Comparison of ENCODE assay signal across 2 cellular contexts in the genomic region with DNA sequence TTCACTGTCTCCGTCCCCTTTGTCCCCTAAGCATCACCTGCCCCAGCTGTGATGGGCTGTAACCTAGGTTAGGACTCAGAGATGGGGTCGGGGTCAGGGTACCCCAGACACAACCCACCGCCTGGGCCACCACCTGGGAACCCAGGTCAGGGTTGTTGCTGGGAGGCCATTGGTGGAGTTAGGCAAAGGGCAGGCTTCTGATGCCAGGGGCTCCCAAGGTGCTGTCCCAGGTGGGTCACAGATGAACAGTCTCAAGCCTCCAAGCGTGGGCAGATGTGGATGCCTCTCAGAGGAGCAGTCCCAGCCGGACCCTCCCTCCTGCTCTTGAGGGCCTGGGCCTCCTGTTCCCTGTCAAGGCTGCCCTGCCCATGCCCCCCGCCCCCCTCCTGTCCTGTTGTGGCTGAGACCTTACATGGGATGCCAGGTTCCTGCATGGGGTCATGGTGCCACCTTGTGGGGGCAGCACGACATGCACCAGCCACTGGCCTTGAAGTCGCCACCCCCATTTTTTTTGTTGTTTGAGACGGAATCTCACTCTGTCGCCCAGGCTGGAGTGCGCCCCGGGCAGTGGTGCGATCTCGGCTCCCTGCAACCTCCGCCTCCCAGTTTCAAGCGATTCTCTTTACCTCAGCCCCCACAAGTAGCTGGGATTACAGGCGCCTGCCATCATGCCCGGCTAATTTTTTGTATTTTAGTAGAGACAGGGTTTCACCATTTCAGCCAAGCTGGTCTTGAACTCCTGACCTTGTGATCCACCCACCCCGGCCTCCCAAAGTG.
TF ChIP-seq lines count a peak whose summit lies in the region.

No MANE protein-coding gene starts in this region.

TF ChIP-seq in WTC11, 78 proteins besides CTCF, POLR2A, EP300 and RAD21 (continued from another document):
- TF ChIP-seq, protein P1, sequence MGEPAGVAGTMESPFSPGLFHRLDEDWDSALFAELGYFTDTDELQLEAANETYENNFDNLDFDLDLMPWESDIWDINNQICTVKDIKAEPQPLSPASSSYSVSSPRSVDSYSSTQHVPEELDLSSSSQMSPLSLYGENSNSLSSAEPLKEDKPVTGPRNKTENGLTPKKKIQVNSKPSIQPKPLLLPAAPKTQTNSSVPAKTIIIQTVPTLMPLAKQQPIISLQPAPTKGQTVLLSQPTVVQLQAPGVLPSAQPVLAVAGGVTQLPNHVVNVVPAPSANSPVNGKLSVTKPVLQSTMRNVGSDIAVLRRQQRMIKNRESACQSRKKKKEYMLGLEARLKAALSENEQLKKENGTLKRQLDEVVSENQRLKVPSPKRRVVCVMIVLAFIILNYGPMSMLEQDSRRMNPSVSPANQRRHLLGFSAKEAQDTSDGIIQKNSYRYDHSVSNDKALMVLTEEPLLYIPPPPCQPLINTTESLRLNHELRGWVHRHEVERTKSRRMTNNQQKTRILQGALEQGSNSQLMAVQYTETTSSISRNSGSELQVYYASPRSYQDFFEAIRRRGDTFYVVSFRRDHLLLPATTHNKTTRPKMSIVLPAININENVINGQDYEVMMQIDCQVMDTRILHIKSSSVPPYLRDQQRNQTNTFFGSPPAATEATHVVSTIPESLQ (CRISPR knock-in tag; IDR thresholded peaks at IDR 0.05), result no peak
- TF ChIP-seq, protein P2, sequence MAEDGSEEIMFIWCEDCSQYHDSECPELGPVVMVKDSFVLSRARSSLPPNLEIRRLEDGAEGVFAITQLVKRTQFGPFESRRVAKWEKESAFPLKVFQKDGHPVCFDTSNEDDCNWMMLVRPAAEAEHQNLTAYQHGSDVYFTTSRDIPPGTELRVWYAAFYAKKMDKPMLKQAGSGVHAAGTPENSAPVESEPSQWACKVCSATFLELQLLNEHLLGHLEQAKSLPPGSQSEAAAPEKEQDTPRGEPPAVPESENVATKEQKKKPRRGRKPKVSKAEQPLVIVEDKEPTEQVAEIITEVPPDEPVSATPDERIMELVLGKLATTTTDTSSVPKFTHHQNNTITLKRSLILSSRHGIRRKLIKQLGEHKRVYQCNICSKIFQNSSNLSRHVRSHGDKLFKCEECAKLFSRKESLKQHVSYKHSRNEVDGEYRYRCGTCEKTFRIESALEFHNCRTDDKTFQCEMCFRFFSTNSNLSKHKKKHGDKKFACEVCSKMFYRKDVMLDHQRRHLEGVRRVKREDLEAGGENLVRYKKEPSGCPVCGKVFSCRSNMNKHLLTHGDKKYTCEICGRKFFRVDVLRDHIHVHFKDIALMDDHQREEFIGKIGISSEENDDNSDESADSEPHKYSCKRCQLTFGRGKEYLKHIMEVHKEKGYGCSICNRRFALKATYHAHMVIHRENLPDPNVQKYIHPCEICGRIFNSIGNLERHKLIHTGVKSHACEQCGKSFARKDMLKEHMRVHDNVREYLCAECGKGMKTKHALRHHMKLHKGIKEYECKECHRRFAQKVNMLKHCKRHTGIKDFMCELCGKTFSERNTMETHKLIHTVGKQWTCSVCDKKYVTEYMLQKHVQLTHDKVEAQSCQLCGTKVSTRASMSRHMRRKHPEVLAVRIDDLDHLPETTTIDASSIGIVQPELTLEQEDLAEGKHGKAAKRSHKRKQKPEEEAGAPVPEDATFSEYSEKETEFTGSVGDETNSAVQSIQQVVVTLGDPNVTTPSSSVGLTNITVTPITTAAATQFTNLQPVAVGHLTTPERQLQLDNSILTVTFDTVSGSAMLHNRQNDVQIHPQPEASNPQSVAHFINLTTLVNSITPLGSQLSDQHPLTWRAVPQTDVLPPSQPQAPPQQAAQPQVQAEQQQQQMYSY (CRISPR knock-in tag; IDR thresholded peaks at IDR 0.05), result no peak
- no peak; the same call in 1 of the 2 replicates for TF ChIP-seq NFATC4 (CRISPR knock-in tag; IDR thresholded peaks at IDR 0.05)
- TF ChIP-seq, protein P3, sequence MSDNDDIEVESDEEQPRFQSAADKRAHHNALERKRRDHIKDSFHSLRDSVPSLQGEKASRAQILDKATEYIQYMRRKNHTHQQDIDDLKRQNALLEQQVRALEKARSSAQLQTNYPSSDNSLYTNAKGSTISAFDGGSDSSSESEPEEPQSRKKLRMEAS (CRISPR knock-in tag; IDR thresholded peaks at IDR 0.05), result 0 out of 2 replicates have a peak, but pooled peaks have one; percentile 14
- TF ChIP-seq PRRX2 (CRISPR knock-in tag; IDR thresholded peaks at IDR 0.05), result 0 out of 2 replicates have a peak, but pooled peaks have one; percentile 54
- TF ChIP-seq, protein P4, sequence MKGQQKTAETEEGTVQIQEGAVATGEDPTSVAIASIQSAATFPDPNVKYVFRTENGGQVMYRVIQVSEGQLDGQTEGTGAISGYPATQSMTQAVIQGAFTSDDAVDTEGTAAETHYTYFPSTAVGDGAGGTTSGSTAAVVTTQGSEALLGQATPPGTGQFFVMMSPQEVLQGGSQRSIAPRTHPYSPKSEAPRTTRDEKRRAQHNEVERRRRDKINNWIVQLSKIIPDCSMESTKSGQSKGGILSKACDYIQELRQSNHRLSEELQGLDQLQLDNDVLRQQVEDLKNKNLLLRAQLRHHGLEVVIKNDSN (CRISPR knock-in tag; IDR thresholded peaks at IDR 0.05), result no peak
- TF ChIP-seq NR2C2 (CRISPR knock-in tag; IDR thresholded peaks at IDR 0.05), result no peak
- TF ChIP-seq OVOL2 (CRISPR knock-in tag; IDR thresholded peaks at IDR 0.05; ENCODE audit: borderline replicate concordance), result no peak
- 0 out of 2 replicates have a peak, but pooled peaks have one; percentile 6 for TF ChIP-seq HMGA2 (CRISPR knock-in tag; IDR thresholded peaks at IDR 0.05)
- TF ChIP-seq EMX1 (CRISPR knock-in tag; IDR thresholded peaks at IDR 0.05), result peak; percentile 77; the same call in 1 of the 2 replicates
- 0 out of 2 replicates have a peak, but pooled peaks have one; percentile 52 for TF ChIP-seq TEAD1 (CRISPR knock-in tag; IDR thresholded peaks at IDR 0.05)

TF ChIP-seq in HepG2, 621 proteins besides CTCF, POLR2A, EP300 and RAD21 (continued from another document and continues in another):
- TF ChIP-seq, protein P5, sequence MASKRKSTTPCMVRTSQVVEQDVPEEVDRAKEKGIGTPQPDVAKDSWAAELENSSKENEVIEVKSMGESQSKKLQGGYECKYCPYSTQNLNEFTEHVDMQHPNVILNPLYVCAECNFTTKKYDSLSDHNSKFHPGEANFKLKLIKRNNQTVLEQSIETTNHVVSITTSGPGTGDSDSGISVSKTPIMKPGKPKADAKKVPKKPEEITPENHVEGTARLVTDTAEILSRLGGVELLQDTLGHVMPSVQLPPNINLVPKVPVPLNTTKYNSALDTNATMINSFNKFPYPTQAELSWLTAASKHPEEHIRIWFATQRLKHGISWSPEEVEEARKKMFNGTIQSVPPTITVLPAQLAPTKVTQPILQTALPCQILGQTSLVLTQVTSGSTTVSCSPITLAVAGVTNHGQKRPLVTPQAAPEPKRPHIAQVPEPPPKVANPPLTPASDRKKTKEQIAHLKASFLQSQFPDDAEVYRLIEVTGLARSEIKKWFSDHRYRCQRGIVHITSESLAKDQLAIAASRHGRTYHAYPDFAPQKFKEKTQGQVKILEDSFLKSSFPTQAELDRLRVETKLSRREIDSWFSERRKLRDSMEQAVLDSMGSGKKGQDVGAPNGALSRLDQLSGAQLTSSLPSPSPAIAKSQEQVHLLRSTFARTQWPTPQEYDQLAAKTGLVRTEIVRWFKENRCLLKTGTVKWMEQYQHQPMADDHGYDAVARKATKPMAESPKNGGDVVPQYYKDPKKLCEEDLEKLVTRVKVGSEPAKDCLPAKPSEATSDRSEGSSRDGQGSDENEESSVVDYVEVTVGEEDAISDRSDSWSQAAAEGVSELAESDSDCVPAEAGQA (IDR thresholded peaks at IDR 0.05; ENCODE audit: low read depth), result no peak
- TF ChIP-seq, protein P5 (CRISPR knock-in tag; IDR thresholded peaks at IDR 0.05; ENCODE audit: borderline replicate concordance), result no peak
- TF ChIP-seq ZNF468 (CRISPR knock-in tag; IDR thresholded peaks at IDR 0.05) (no peak), SRSF4 (IDR thresholded peaks at IDR 0.05; ENCODE audit: low read depth, low read length, poor library complexity, severe bottlenecking) (no peak), MED1 (CRISPR knock-in tag; IDR thresholded peaks at IDR 0.05) (no peak), ZNF75D (CRISPR knock-in tag; IDR thresholded peaks at IDR 0.05; ENCODE audit: borderline replicate concordance) (no peak), ZNF260 (CRISPR knock-in tag; IDR thresholded peaks at IDR 0.05; ENCODE audit: borderline replicate concordance, low read depth) (no peak), ZSCAN30 (CRISPR knock-in tag; IDR thresholded peaks at IDR 0.05) (no peak), SRSF1 (optimal IDR thresholded peaks at IDR 0.05; ENCODE audit: low read depth, low read length) (no peak), ZSCAN22 (CRISPR knock-in tag; IDR thresholded peaks at IDR 0.05) (no peak), HNRNPUL1 (IDR thresholded peaks at IDR 0.05; ENCODE audit: low read depth, low read length) (no peak), XBP1 (CRISPR knock-in tag; IDR thresholded peaks at IDR 0.05) (no peak), RBFOX2 (IDR thresholded peaks at IDR 0.05; ENCODE audit: low read depth, low read length) (peak; percentile 37; the same call in 1 of the 2 replicates), SPEN (CRISPR knock-in tag; IDR thresholded peaks at IDR 0.05; ENCODE audit: low read depth) (no peak), ISX (CRISPR knock-in tag; conservative IDR thresholded peaks at IDR 0.05) (no peak), ZFAT (CRISPR knock-in tag; conservative IDR thresholded peaks at IDR 0.05) (no peak), HOXA5 (CRISPR knock-in tag; IDR thresholded peaks at IDR 0.05) (no peak), HOXA9 (CRISPR knock-in tag; IDR thresholded peaks at IDR 0.05; ENCODE audit: borderline replicate concordance) (no peak), ZFP41 (CRISPR knock-in tag; IDR thresholded peaks at IDR 0.05; ENCODE audit: borderline replicate concordance) (0 out of 2 replicates have a peak, but pooled peaks have one; percentile 38), ZMYM4 (CRISPR knock-in tag; IDR thresholded peaks at IDR 0.05) (no peak), MATR3 (CRISPR knock-in tag; IDR thresholded peaks at IDR 0.05) (no peak), GLI4 (CRISPR knock-in tag; IDR thresholded peaks at IDR 0.05; ENCODE audit: borderline replicate concordance) (no peak), SOX13 (IDR thresholded peaks at IDR 0.05) (no peak), SOX13 (CRISPR knock-in tag; conservative IDR thresholded peaks at IDR 0.05 in 1 of 2, IDR thresholded peaks at IDR 0.05 in 1 of 2) (no peak), NRL (CRISPR knock-in tag; IDR thresholded peaks at IDR 0.05; ENCODE audit: borderline replicate concordance) (peak; percentile 51; the same call in 1 of the 2 replicates), BHLHE40 (IDR thresholded peaks at IDR 0.05; ENCODE audit: low read length) (no peak), FOXK1 (CRISPR knock-in tag; IDR thresholded peaks at IDR 0.05; ENCODE audit: borderline replicate concordance, low read depth) (no peak), ZNF446 (CRISPR knock-in tag; IDR thresholded peaks at IDR 0.05) (no peak), IRX3 (CRISPR knock-in tag; IDR thresholded peaks at IDR 0.05; ENCODE audit: borderline replicate concordance, low read depth) (no peak), ZNF724P (CRISPR knock-in tag; IDR thresholded peaks at IDR 0.05; ENCODE audit: borderline replicate concordance) (no peak), POLR2AphosphoS5 (IDR thresholded peaks at IDR 0.05; ENCODE audit: low read depth, low read length) (peak; percentile 42; the same call in 1 of the 2 replicates), ZNF510 (CRISPR knock-in tag; IDR thresholded peaks at IDR 0.05; ENCODE audit: low read depth) (no peak), ZNF24 (IDR thresholded peaks at IDR 0.05) (no peak), ZNF792 (CRISPR knock-in tag; IDR thresholded peaks at IDR 0.05) (no peak), ZSCAN21 (CRISPR knock-in tag; IDR thresholded peaks at IDR 0.05; ENCODE audit: borderline replicate concordance) (no peak), SMC3 (IDR thresholded peaks at IDR 0.05; ENCODE audit: low read length) (0 out of 2 replicates have a peak, but pooled peaks have one; percentile 19), ZNF205 (CRISPR knock-in tag; IDR thresholded peaks at IDR 0.05) (no peak), RCOR2 (CRISPR knock-in tag; IDR thresholded peaks at IDR 0.05) (no peak)
- TF ChIP-seq, protein P6, sequence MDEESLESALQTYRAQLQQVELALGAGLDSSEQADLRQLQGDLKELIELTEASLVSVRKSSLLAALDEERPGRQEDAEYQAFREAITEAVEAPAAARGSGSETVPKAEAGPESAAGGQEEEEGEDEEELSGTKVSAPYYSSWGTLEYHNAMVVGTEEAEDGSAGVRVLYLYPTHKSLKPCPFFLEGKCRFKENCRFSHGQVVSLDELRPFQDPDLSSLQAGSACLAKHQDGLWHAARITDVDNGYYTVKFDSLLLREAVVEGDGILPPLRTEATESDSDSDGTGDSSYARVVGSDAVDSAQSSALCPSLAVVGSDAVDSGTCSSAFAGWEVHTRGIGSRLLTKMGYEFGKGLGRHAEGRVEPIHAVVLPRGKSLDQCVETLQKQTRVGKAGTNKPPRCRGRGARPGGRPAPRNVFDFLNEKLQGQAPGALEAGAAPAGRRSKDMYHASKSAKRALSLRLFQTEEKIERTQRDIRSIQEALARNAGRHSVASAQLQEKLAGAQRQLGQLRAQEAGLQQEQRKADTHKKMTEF (CRISPR knock-in tag; IDR thresholded peaks at IDR 0.05), result no peak
- TF ChIP-seq, protein P7, sequence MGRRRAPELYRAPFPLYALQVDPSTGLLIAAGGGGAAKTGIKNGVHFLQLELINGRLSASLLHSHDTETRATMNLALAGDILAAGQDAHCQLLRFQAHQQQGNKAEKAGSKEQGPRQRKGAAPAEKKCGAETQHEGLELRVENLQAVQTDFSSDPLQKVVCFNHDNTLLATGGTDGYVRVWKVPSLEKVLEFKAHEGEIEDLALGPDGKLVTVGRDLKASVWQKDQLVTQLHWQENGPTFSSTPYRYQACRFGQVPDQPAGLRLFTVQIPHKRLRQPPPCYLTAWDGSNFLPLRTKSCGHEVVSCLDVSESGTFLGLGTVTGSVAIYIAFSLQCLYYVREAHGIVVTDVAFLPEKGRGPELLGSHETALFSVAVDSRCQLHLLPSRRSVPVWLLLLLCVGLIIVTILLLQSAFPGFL (CRISPR knock-in tag; IDR thresholded peaks at IDR 0.05), result no peak
- TF ChIP-seq, protein P8, sequence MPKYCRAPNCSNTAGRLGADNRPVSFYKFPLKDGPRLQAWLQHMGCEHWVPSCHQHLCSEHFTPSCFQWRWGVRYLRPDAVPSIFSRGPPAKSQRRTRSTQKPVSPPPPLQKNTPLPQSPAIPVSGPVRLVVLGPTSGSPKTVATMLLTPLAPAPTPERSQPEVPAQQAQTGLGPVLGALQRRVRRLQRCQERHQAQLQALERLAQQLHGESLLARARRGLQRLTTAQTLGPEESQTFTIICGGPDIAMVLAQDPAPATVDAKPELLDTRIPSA (CRISPR knock-in tag; IDR thresholded peaks at IDR 0.05; ENCODE audit: borderline replicate concordance), result no peak
